ENCODE assay signal across 30 cellular contexts in the genomic region with DNA sequence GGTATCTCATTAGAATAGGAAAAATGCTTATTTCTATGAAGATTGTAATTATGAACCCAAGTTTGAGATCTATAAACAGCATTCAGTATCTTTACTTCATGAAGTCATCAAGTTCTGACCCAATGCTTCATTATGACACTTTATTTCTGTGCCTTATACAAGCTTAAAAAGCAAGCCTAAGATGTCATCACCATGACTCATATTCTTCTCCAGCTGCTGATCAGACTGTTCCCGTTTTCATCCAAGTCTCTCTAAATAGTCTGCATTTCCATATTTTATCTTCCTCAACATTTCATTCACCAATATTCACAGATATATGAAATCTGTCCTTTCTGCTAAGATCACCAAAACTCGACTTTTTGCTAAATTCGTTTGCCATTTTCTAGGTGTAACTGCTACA.
"Had no signal": no experiment of that assay in that cellular context is flagged by ENCODE, and none has a peak within 500 bp of the region (broad histone marks: within the 10 kb centered on the region; RNA-seq: fewer than 3 reads in every experiment).

No MANE protein-coding gene starts in this region.

- H3K4me1 Mint-ChIP-seq: activated CD4-positive, alpha-beta T cell treated with anti-CD3 and anti-CD28 coated beads, Interleukin-2, amount 10 ng/mL, durations not matched to agents 7 days and 5 days; activated T-helper 17 cell treated with anti-CD3 and anti-CD28 coated beads, Interleukin-2, amount 50 U/mL, for 72 hours; brain; IgD-negative memory B cell; T-cell had no signal

- H3K36me3 Mint-ChIP-seq: activated CD4-positive, alpha-beta memory T cell treated with anti-CD3 and anti-CD28 coated beads for 36 hours; activated naive CD8-positive, alpha-beta T cell; brain; IgD-negative memory B cell; T-cell had no signal

- FAIRE-seq: astrocyte, RCC 7860 had no signal

- H3K27ac Mint-ChIP-seq: activated CD4-positive, alpha-beta memory T cell treated with anti-CD3 and anti-CD28 coated beads for 36 hours; activated CD4-positive, alpha-beta T cell treated with anti-CD3 and anti-CD28 coated beads, Interleukin-2, amount 10 ng/mL, durations not matched to agents 7 days and 5 days; activated naive CD4-positive, alpha-beta T cell treated with anti-CD3 and anti-CD28 coated beads for 36 hours; activated naive CD8-positive, alpha-beta T cell; activated T-helper 17 cell treated with anti-CD3 and anti-CD28 coated beads, Interleukin-2, amount 50 U/mL, for 72 hours; brain; IgD-negative memory B cell; T-cell had no signal

- H3K27me3 Mint-ChIP-seq: activated CD4-positive, alpha-beta memory T cell treated with anti-CD3 and anti-CD28 coated beads for 36 hours; activated CD4-positive, alpha-beta T cell treated with anti-CD3 and anti-CD28 coated beads, Interleukin-2, amount 10 ng/mL, durations not matched to agents 7 days and 5 days; activated naive CD8-positive, alpha-beta T cell; activated T-helper 17 cell treated with anti-CD3 and anti-CD28 coated beads, Interleukin-2, amount 50 U/mL, for 72 hours; brain; IgD-negative memory B cell; T-cell had no signal

- H3K4me3 ChIP-seq: MG63 had no signal

- DNase-seq: activated CD4-positive, alpha-beta memory T cell treated with anti-CD3 and anti-CD28 coated beads for 36 hours; activated CD4-positive, alpha-beta T cell treated with anti-CD3 and anti-CD28 coated beads for 1 hour; activated CD4-positive, alpha-beta T cell treated with anti-CD3 and anti-CD28 coated beads, Interleukin-2, amount 10 ng/mL, durations not matched to agents 7 days and 5 days; activated gamma-delta T cell; activated naive CD4-positive, alpha-beta T cell treated with anti-CD3 and anti-CD28 coated beads for 36 hours; activated T-cell treated with anti-CD3 and anti-CD28 coated beads for 4 hours; activated T-cell treated with anti-CD3 and anti-CD28 coated beads, Interleukin-2, amount 50 U/mL, for 48 hours; amygdala; KG1; MG63; MV-4-11; NCI-H1092 treated with DMSO at 0.1 percent for 48 hours; NCI-H1417 treated with DMSO at 0.1 percent for 48 hours; NCI-H1694; NCI-H2029; NCI-H2107; NCI-H2171 treated with DMSO at 0.1 percent for 48 hours; NCI-H226; NCI-H526; NCI-H82; PC-3; SIG-M5; T-cell; T-helper 2 cell had no signal

- H3K27me3 ChIP-seq: MG63 had no signal

- H3K9me3 ChIP-seq: MG63 had no signal

- H3K4me3 Mint-ChIP-seq: activated CD4-positive, alpha-beta memory T cell treated with anti-CD3 and anti-CD28 coated beads for 36 hours; activated CD4-positive, alpha-beta T cell treated with anti-CD3 and anti-CD28 coated beads, Interleukin-2, amount 10 ng/mL, durations not matched to agents 7 days and 5 days; activated naive CD4-positive, alpha-beta T cell treated with anti-CD3 and anti-CD28 coated beads for 36 hours; activated naive CD8-positive, alpha-beta T cell; activated T-helper 17 cell treated with anti-CD3 and anti-CD28 coated beads, Interleukin-2, amount 50 U/mL, for 72 hours; brain; IgD-negative memory B cell; T-cell had no signal

- H3K9me3 Mint-ChIP-seq: brain had no signal

- ATAC-seq: activated T-helper 17 cell treated with anti-CD3 and anti-CD28 coated beads, Interleukin-2, amount 50 U/mL, for 72 hours; PC-3; T-cell had no signal

- H3K36me3 ChIP-seq: MG63 had no signal
